Comparison of ENCODE assay signal across 16 cellular contexts in the genomic region with DNA sequence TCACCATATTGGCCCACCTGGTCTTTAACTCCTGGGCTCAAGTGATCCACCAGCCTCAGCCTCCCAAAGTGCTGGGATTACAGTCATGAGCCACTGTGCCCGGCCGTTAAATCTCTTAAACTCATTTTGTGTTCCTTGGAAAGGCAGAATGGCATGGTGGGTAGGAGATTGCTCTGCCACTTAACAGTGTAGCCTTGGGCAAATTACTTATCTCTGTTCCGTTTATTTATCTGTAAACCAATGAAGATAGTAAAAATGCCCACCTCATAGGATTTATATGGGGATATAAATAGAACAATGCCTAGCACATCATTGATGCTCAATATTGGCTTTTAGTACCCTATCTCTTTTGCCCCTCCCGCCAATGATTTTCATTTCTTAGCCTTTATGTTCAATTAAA. TPM values are rescaled to one million over a fixed set of nuclear protein-coding genes. Genes with fewer than 3 reads are reported as not detected.
A peak's percentile ranks its signal among the peaks of the same experiment; 100 is the strongest.
DNase-seq lines count a peak whose midpoint lies in the region.
"Had no signal": no experiment of that assay in that cellular context is flagged by ENCODE, and none has a peak within 500 bp of the region (broad histone marks: within the 10 kb centered on the region; RNA-seq: fewer than 3 reads in every experiment).

No MANE protein-coding gene starts in this region.

- H3K9me3 Mint-ChIP-seq in activated naive CD8-positive, alpha-beta T cell (ENCODE audit: low read depth), result no peaks in the 10 kb centered on the region
- no peaks in the 10 kb centered on the region for H3K9me3 Mint-ChIP-seq in activated naive CD8-positive, alpha-beta T cell treated with anti-CD3 and anti-CD28 coated beads for 36 hours
- H3K9me3 Mint-ChIP-seq: CD4-positive, alpha-beta T cell; H9 had no signal

- peaks cover 1% of the 10 kb centered on the region for H3K4me1 Mint-ChIP-seq in activated naive CD8-positive, alpha-beta T cell (ENCODE audit: low read depth)
- peaks cover 7% of the 10 kb centered on the region for H3K4me1 Mint-ChIP-seq in activated naive CD8-positive, alpha-beta T cell treated with anti-CD3 and anti-CD28 coated beads for 36 hours

- no peaks in the 10 kb centered on the region for H3K9me3 ChIP-seq in SK-N-MC (ENCODE audit: low read depth, low read length)

- peak overlapping the region; percentile 85 for H3K27ac ChIP-seq in SK-N-MC

- no peaks in the 10 kb centered on the region for H3K36me3 Mint-ChIP-seq in activated naive CD8-positive, alpha-beta T cell
- no peaks in the 10 kb centered on the region for H3K36me3 Mint-ChIP-seq in activated naive CD8-positive, alpha-beta T cell treated with anti-CD3 and anti-CD28 coated beads for 36 hours

- H3K27me3 Mint-ChIP-seq in activated naive CD8-positive, alpha-beta T cell, result no peaks in the 10 kb centered on the region
- no peaks in the 10 kb centered on the region for H3K27me3 Mint-ChIP-seq in activated naive CD8-positive, alpha-beta T cell treated with anti-CD3 and anti-CD28 coated beads for 36 hours
- H3K27me3 Mint-ChIP-seq: CD4-positive, alpha-beta T cell had no signal

- H3K4me3 Mint-ChIP-seq in activated naive CD8-positive, alpha-beta T cell, result no peak overlapping the region
- H3K4me3 Mint-ChIP-seq in activated naive CD8-positive, alpha-beta T cell treated with anti-CD3 and anti-CD28 coated beads for 36 hours, result no peak overlapping the region
- H3K4me3 Mint-ChIP-seq: CD4-positive, alpha-beta T cell; H9 had no signal

- peak overlapping the region; percentile 6 for H3K27ac Mint-ChIP-seq in activated naive CD8-positive, alpha-beta T cell
- no peak overlapping the region for H3K27ac Mint-ChIP-seq in activated naive CD8-positive, alpha-beta T cell treated with anti-CD3 and anti-CD28 coated beads for 36 hours
- H3K27ac Mint-ChIP-seq: CD4-positive, alpha-beta T cell had no signal

- no peak overlapping the region for H3K4me3 ChIP-seq in SK-N-MC

- H3K9ac ChIP-seq in SK-N-MC (ENCODE audit: insufficient read length), result no peak overlapping the region

- DNase-seq in activated naive CD8-positive, alpha-beta T cell treated with anti-CD3 and anti-CD28 coated beads for 36 hours, result no peak
- no peak for DNase-seq in SK-N-MC (ENCODE audit: low read depth, low spot score)
- peak; percentile 11 for DNase-seq in mesenteric fat pad (ENCODE audit: low spot score)
- DNase-seq in NCI-H446 (lab: John Stamatoyannopoulos, UW), result no peak
- no peak for DNase-seq in activated CD4-positive, alpha-beta T cell treated with anti-CD3 and anti-CD28 coated beads, Interleukin-2, amount 50 U/mL, for 48 hours
- no peak for DNase-seq in DMS114 treated with DMSO at 0.1 percent for 48 hours (lab: John Stamatoyannopoulos, UW; ENCODE audit: unreplicated experiment)
- DNase-seq: 8988T; AML-193; C1 segment of cervical spinal cord; CD4-positive, alpha-beta T cell; COR-L47; DND-41; GDM1; GOT3; H9 had no signal

- H3K36me3 ChIP-seq in SK-N-MC (ENCODE audit: insufficient read depth, low read length), result no peaks in the 10 kb centered on the region

RNA-seq across cellular contexts. Expression of a gene that starts 7.2 kb away (rescaled TPM):
- total RNA-seq in activated naive CD8-positive, alpha-beta T cell treated with anti-CD3 and anti-CD28 coated beads for 36 hours, result 100 to 1,000 TPM; 166 to 168 TPM
- total RNA-seq in mesenteric fat pad, result 213 TPM
